ENCODE assay signal across 8 cellular contexts in the genomic region with DNA sequence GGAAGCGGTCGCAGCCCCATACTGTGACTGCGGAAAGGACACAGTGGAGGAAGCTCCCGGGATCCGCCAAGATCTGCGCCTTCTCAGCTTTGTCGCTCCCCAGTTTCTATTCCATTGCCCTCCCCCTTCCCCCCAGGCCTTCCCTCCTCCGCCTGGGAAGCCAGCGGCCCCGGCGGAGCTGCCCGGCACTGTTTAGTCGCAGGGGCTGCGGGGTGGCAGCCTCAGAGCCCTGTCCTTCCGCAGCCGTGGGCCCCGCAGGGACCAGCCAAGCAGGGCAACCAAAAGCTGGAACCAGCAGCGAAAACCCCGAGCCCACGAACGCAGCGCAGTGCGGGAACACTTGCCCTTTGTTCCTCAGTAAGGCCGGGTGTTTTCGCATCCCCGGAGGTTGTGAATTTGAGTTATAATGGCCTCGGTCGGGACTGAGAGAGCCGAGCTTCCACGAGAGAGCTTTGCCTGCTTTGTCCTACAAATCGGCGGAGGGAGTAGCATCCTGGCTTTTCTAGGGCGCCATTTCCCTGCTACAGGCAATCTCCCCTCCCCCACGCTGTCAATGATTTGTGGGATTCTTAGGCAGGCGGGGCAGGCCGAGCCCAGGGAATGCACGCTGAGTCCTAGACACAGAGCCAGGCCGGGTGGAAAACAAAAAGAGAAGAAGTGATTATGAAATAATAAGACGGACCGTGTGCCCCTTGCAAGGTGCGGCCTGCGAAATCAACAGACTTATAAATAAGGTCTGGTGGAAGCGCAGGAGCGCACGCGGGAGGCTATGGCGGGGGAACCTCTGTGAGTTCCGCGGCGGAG. TPM values are rescaled to one million over a fixed set of nuclear protein-coding genes. Genes with fewer than 3 reads are reported as not detected.
DNase-seq lines count a peak whose midpoint lies in the region; ATAC-seq and TF ChIP-seq lines count a peak whose summit lies in the region.

No MANE protein-coding gene starts in this region.

- H3K27me3 ChIP-seq in A673 (replicated peaks; ENCODE audit: insufficient read depth, low read depth, low read length, poor library complexity), result peaks cover 8% of the 10 kb centered on the region
- no peaks in the 10 kb centered on the region for H3K27me3 ChIP-seq in HAP-1 (ENCODE audit: low read depth)
- H3K27me3 ChIP-seq in Peyer's patch, result peaks cover 10 to 37% of the 10 kb centered on the region in 2 donors
- no peaks in the 10 kb centered on the region for H3K27me3 ChIP-seq in endocrine pancreas (ENCODE audit: control insufficient read depth, insufficient read depth, low read length)
- peaks cover 36% of the 10 kb centered on the region for H3K27me3 ChIP-seq in thoracic aorta (replicated peaks; ENCODE audit: insufficient read depth)
- no peaks in the 10 kb centered on the region for H3K27me3 ChIP-seq in Karpas-422 (ENCODE audit: low read length)

- ATAC-seq in memory B cell (ENCODE audit: low read depth), result no peak
- peak; percentile 46 for ATAC-seq in thoracic aorta (ENCODE audit: insufficient number of reproducible peaks, low FRiP score, low read depth)

- no peak overlapping the region for H2AFZ ChIP-seq in Karpas-422 (ENCODE audit: low read length)

- intact Hi-C loops in A673 (cut with micrococcal nuclease; ENCODE audit: unreplicated experiment), result no loop called here
- intact Hi-C loops in activated T-helper 2 cell treated with anti-CD3 and anti-CD28 coated beads, Interferon-gamma antibody, Interleukin-2, Interleukin-4, amounts not matched to agents 10 μg/mL and 5 μg/mL and 100 μg/mL, durations not matched to agents 14 hours and 24 hours and 36 hours (cut with micrococcal nuclease), result loop anchor here (2.0 to 10.0 kb wide), 2 partner anchors 225 to 1837 kb away; partner anchors contain the start of gene SLC22A23

- H4K20me1 ChIP-seq in Karpas-422 (ENCODE audit: insufficient read depth, low read depth, low read length), result no peaks in the 10 kb centered on the region

- no peak for TF ChIP-seq CTCF in A673 (conservative IDR thresholded peaks at IDR 0.05; ENCODE audit: low read depth, low read length)
- TF ChIP-seq CTCF in Peyer's patch (IDR thresholded peaks at IDR 0.05), result no peak
- TF ChIP-seq CTCF in thoracic aorta (IDR thresholded peaks at IDR 0.05), result no peak

- H3K27ac ChIP-seq in A673 (ENCODE audit: low read depth, low read length, poor library complexity, severe bottlenecking) (peak overlapping the region; percentile 65), Peyer's patch (peak overlapping the region in 3 of 4 donors; percentile 24 to 53 (median 27)), thoracic aorta (no peak overlapping the region), Karpas-422 (ENCODE audit: low read length) (no peak overlapping the region)

- H3K36me3 Mint-ChIP-seq in memory B cell, result no peaks in the 10 kb centered on the region
- peaks cover 3% of the 10 kb centered on the region for H3K36me3 Mint-ChIP-seq in activated T-helper 2 cell treated with anti-CD3 and anti-CD28 coated beads, Interferon-gamma antibody, Interleukin-2, Interleukin-4, amounts not matched to agents 10 μg/mL and 5 μg/mL and 100 μg/mL, durations not matched to agents 14 hours and 24 hours and 36 hours (ENCODE audit: low read depth)

- H3K4me1 Mint-ChIP-seq in memory B cell, result peaks cover 28% of the 10 kb centered on the region
- peaks cover 29% of the 10 kb centered on the region for H3K4me1 Mint-ChIP-seq in activated T-helper 2 cell treated with anti-CD3 and anti-CD28 coated beads, Interferon-gamma antibody, Interleukin-2, Interleukin-4, amounts not matched to agents 10 μg/mL and 5 μg/mL and 100 μg/mL, durations not matched to agents 14 hours and 24 hours and 36 hours (ENCODE audit: low read depth)

- H3K36me3 ChIP-seq in A673 (ENCODE audit: insufficient read depth, low read length, poor library complexity, severe bottlenecking) (no peaks in the 10 kb centered on the region), HAP-1 (replicated peaks) (peaks cover 4% of the 10 kb centered on the region; the same call in 1 of the 2 replicates), Peyer's patch (no peaks in the 10 kb centered on the region), endocrine pancreas (ENCODE audit: control insufficient read depth, insufficient read depth, low read length) (no peaks in the 10 kb centered on the region), thoracic aorta (no peaks in the 10 kb centered on the region), Karpas-422 (ENCODE audit: insufficient read depth, low read length) (no peaks in the 10 kb centered on the region)

- peaks cover 18% of the 10 kb centered on the region for H3K4me1 ChIP-seq in A673 (ENCODE audit: insufficient read depth, low read length, poor library complexity, severe bottlenecking)
- peaks cover 46% of the 10 kb centered on the region for H3K4me1 ChIP-seq in HAP-1
- H3K4me1 ChIP-seq in Peyer's patch, result peaks cover 11 to 51% (median 44%) of the 10 kb centered on the region in 4 donors
- no peaks in the 10 kb centered on the region for H3K4me1 ChIP-seq in endocrine pancreas (ENCODE audit: control insufficient read depth, insufficient read depth, low read length)
- peaks cover 26 to 57% of the 10 kb centered on the region in 2 donors for H3K4me1 ChIP-seq in thoracic aorta (ENCODE audit: control insufficient read depth in 1 of 2, low read depth in 2 of 2)
- peaks cover 6% of the 10 kb centered on the region for H3K4me1 ChIP-seq in Karpas-422 (ENCODE audit: low read length)

- H3K27me3 Mint-ChIP-seq in memory B cell, result peaks cover 34% of the 10 kb centered on the region
- peaks cover 81% of the 10 kb centered on the region for H3K27me3 Mint-ChIP-seq in activated T-helper 2 cell treated with anti-CD3 and anti-CD28 coated beads, Interferon-gamma antibody, Interleukin-2, Interleukin-4, amounts not matched to agents 10 μg/mL and 5 μg/mL and 100 μg/mL, durations not matched to agents 14 hours and 24 hours and 36 hours (ENCODE audit: low read depth)

- no peak overlapping the region for H3K27ac Mint-ChIP-seq in memory B cell
- no peak overlapping the region for H3K27ac Mint-ChIP-seq in activated T-helper 2 cell treated with anti-CD3 and anti-CD28 coated beads, Interferon-gamma antibody, Interleukin-2, Interleukin-4, amounts not matched to agents 10 μg/mL and 5 μg/mL and 100 μg/mL, durations not matched to agents 14 hours and 24 hours and 36 hours

- H3K4me3 Mint-ChIP-seq in memory B cell, result peak overlapping the region; percentile 16
- H3K4me3 Mint-ChIP-seq in activated T-helper 2 cell treated with anti-CD3 and anti-CD28 coated beads, Interferon-gamma antibody, Interleukin-2, Interleukin-4, amounts not matched to agents 10 μg/mL and 5 μg/mL and 100 μg/mL, durations not matched to agents 14 hours and 24 hours and 36 hours (ENCODE audit: low read depth), result no peak overlapping the region

- H3K79me2 ChIP-seq in Karpas-422 (ENCODE audit: low read length), result no peaks in the 10 kb centered on the region

- H3K9me3 ChIP-seq in A673 (ENCODE audit: low read depth, low read length, poor library complexity, severe bottlenecking) (no peaks in the 10 kb centered on the region), HAP-1 (no peaks in the 10 kb centered on the region), Peyer's patch (no peaks in the 10 kb centered on the region), endocrine pancreas (ENCODE audit: control insufficient read depth, low read length) (no peaks in the 10 kb centered on the region), thoracic aorta (no peaks in the 10 kb centered on the region), Karpas-422 (ENCODE audit: low read length) (no peaks in the 10 kb centered on the region)

- POLR2A ChIA-PET in A673 (lab: Charles Lee; ENCODE audit: low non-redundant PET), result interaction anchor here (0.6 kb wide), 1 partner anchor 94 kb away, joined by 3 read pairs; no protein-coding TSS in a partner anchor

- no peaks in the 10 kb centered on the region for H3K9me2 ChIP-seq in Karpas-422 (replicated peaks; ENCODE audit: insufficient read depth, low read length)

- in situ Hi-C loops in HAP-1 (cut with MboI; ENCODE audit: low sequenced_read_pairs), result no loop called here

- DNase-seq in A673 (ENCODE audit: low spot score), result peak; percentile 85
- peak; percentile 81 to 94 for DNase-seq in HAP-1 (ENCODE audit: low spot score in 2 of 2)
- peak; percentile 19 to 85 (median 79) for DNase-seq in Peyer's patch
- no peak for DNase-seq in memory B cell (ENCODE audit: low spot score in 2 of 2)
- no peak for DNase-seq in thoracic aorta (ENCODE audit: low spot score)
- DNase-seq in Karpas-422, result no peak
- no peak for DNase-seq in activated T-helper 2 cell treated with anti-CD3 and anti-CD28 coated beads, Interferon-gamma antibody, Interleukin-2, Interleukin-4, amounts not matched to agents 10 μg/mL and 5 μg/mL and 100 μg/mL, durations not matched to agents 14 hours and 24 hours and 36 hours (ENCODE audit: low spot score)

- H3K4me2 ChIP-seq in Karpas-422 (ENCODE audit: low read depth, low read length, poor library complexity, severe bottlenecking), result no peak overlapping the region

- H3K9me3 Mint-ChIP-seq in memory B cell, result no peaks in the 10 kb centered on the region
- H3K9me3 Mint-ChIP-seq in activated T-helper 2 cell treated with anti-CD3 and anti-CD28 coated beads, Interferon-gamma antibody, Interleukin-2, Interleukin-4, amounts not matched to agents 10 μg/mL and 5 μg/mL and 100 μg/mL, durations not matched to agents 14 hours and 24 hours and 36 hours, result no peaks in the 10 kb centered on the region

- no TSS peak for BruUV-seq in A673 (replicated peaks; lab: Mats Ljungman, UMichigan)

- CTCF ChIA-PET in A673 (lab: Charles Lee), result interaction anchor here (1.3 kb wide), 1 partner anchor 20 kb away, joined by 3 read pairs; no protein-coding TSS in a partner anchor

- H3K4me3 ChIP-seq in A673 (ENCODE audit: low read depth, low read length, poor library complexity, severe bottlenecking) (peak overlapping the region; percentile 61), HAP-1 (peak overlapping the region; percentile 97), Peyer's patch (peak overlapping the region; percentile 27 to 52 (median 40)), endocrine pancreas (ENCODE audit: control insufficient read depth, insufficient read depth, low read length) (peak overlapping the region; percentile 68), thoracic aorta (peak overlapping the region; percentile 73), Karpas-422 (ENCODE audit: low read length) (no peak overlapping the region)

- TF ChIP-seq POLR2A in Peyer's patch (IDR thresholded peaks at IDR 0.05), result no peak

- H3K9ac ChIP-seq in endocrine pancreas (ENCODE audit: control insufficient read depth, insufficient read depth, low read length), result peak overlapping the region; percentile 81
- H3K9ac ChIP-seq in Karpas-422 (ENCODE audit: low read length), result no peak overlapping the region

RNA-seq across cellular contexts. Expression of gene TUBB2B, which starts 4.0 kb away (rescaled TPM):
- 144 and 158 TPM in 2 replicates for total RNA-seq in A673 (2021)
- total RNA-seq in Peyer's patch, result 1 to 10 TPM; 2.4 to 7.4 (median 4.5) TPM
- 1 to 10 TPM; 1.8 to 3.2 TPM for total RNA-seq in thoracic aorta
- 0.34 TPM in 1 of 2 replicates, not detected in the other for total RNA-seq in Karpas-422 (2014; rRNA removed; shearing (Covaris generic); ENCODE audit: low replicate concordance)
- 0.41 and 0.60 TPM in 2 replicates for total RNA-seq in activated T-helper 2 cell treated with anti-CD3 and anti-CD28 coated beads, Interferon-gamma antibody, Interleukin-2, Interleukin-4, amounts not matched to agents 10 μg/mL and 5 μg/mL and 100 μg/mL, durations not matched to agents 14 hours and 24 hours and 36 hours

RNA-seq across cellular contexts. Expression of gene PSMG4, which starts 27.3 kb away (rescaled TPM):
- total RNA-seq in A673 (2021), result 34.4 and 40.8 TPM in 2 replicates
- 10 to 100 TPM in 3 of 4 donors, 1 to 10 TPM in 1; 6.6 to 16.8 (median 15.9) TPM for total RNA-seq in Peyer's patch
- total RNA-seq in thoracic aorta, result 10 to 100 TPM; 19.4 to 29.0 TPM
- total RNA-seq in Karpas-422 (2014; rRNA removed; shearing (Covaris generic); ENCODE audit: low replicate concordance), result 42.3 and 90.4 TPM in 2 replicates
- total RNA-seq in activated T-helper 2 cell treated with anti-CD3 and anti-CD28 coated beads, Interferon-gamma antibody, Interleukin-2, Interleukin-4, amounts not matched to agents 10 μg/mL and 5 μg/mL and 100 μg/mL, durations not matched to agents 14 hours and 24 hours and 36 hours, result 26.4 and 30.9 TPM in 2 replicates

Comparison
In these comparisons a context has a peak if more than half of its experiments do, and no peak if none do; other contexts are left out.
1. DNase-seq: peak in A673 (single experiment), HAP-1 (2 of 2) and Peyer's patch (3 of 3); none in memory B cell (0 of 2), thoracic aorta (single experiment), Karpas-422 (single experiment) and activated T-helper 2 cell treated with anti-CD3 and anti-CD28 coated beads, Interferon-gamma antibody, Interleukin-2, Interleukin-4, amounts not matched to agents 10 μg/mL and 5 μg/mL and 100 μg/mL, durations not matched to agents 14 hours and 24 hours and 36 hours (single experiment).
2. H3K27ac ChIP-seq: peak in A673 (single experiment) and Peyer's patch (3 of 4); none in thoracic aorta (0 of 2) and Karpas-422 (single experiment).
3. RNA of gene TUBB2B, which starts 4.0 kb away (total RNA-seq): 144 to 158 TPM in A673; 2.4 to 7.4 TPM in Peyer's patch, 1.8 to 3.2 TPM in thoracic aorta, 0.41 to 0.60 TPM in activated T-helper 2 cell treated with anti-CD3 and anti-CD28 coated beads, Interferon-gamma antibody, Interleukin-2, Interleukin-4, amounts not matched to agents 10 μg/mL and 5 μg/mL and 100 μg/mL, durations not matched to agents 14 hours and 24 hours and 36 hours and 0.34 TPM in Karpas-422; every median in the first group is over 10 times any median in the second.